Comparison of ENCODE assay signal across 32 cellular contexts in the genomic region with DNA sequence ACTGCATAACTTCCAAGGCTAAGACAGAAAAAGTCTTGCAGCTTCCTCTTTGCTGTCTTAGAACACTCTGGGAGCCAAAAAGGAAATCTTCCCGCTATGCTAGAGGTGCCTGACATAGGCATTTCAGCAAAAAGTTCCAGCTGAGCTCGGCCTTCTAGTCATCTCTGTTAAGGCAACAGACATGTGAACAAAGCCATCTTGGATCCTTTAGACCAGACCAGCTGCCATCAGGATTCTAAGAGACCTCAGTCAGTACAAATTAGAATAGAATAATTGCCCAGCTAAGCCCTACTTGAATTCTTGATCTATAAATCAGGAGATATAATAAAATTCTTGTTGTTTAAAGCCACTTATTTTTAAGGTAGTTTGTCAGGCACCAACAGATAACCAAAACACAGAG. TPM values are rescaled to one million over a fixed set of nuclear protein-coding genes. Genes with fewer than 3 reads are reported as not detected.
"Had no signal": no experiment of that assay in that cellular context is flagged by ENCODE, and none has a peak within 500 bp of the region (broad histone marks: within the 10 kb centered on the region; RNA-seq: fewer than 3 reads in every experiment).

No MANE protein-coding gene starts in this region.

- H3K9me3 ChIP-seq: breast epithelium, gastrocnemius medialis, upper lobe of left lung had no signal

- H3K27ac ChIP-seq: breast epithelium, gastrocnemius medialis, WERI-Rb-1 had no signal

- H3K36me3 ChIP-seq: breast epithelium, gastrocnemius medialis, upper lobe of left lung, WERI-Rb-1 had no signal

- DNase-seq: activated CD4-positive, alpha-beta T cell treated with anti-CD3 and anti-CD28 coated beads for 48 hours; activated CD4-positive, alpha-beta T cell treated with anti-CD3 and anti-CD28 coated beads, Interleukin-2, amount 50 U/mL, for 48 hours; activated CD8-positive, alpha-beta memory T cell treated with anti-CD3 and anti-CD28 coated beads for 24 hours; activated effector memory CD4-positive, alpha-beta T cell treated with anti-CD3 and anti-CD28 coated beads, Interleukin-2, amount 50 U/mL, for 16 hours; activated naive CD4-positive, alpha-beta T cell treated with anti-CD3 and anti-CD28 coated beads for 36 hours; activated naive CD8-positive, alpha-beta T cell treated with anti-CD3 and anti-CD28 coated beads, Interleukin-2, amount 10 ng/mL, durations not matched to agents 7 days and 5 days; amniotic stem cell; central memory CD4-positive, alpha-beta T cell; endodermal cell; gastrocnemius medialis; glutamatergic neuron; left ventricle myocardium superior; mammary epithelial cell; midbrain; natural killer cell; posterior cingulate gyrus; small intestine; stimulated activated CD4-positive, alpha-beta T cell treated with anti-CD3 and anti-CD28 coated beads, Interleukin-1b, Interleukin-23, amount 100 ng/mL, for 48 hours; stimulated activated CD4-positive, alpha-beta T cell treated with anti-CD3 and anti-CD28 coated beads, Interleukin-4, amount 100 ng/mL, for 4 hours; stimulated activated CD8-positive, alpha-beta memory T cell treated with anti-CD3 and anti-CD28 coated beads, Interleukin-4, amount 100 ng/mL, for 48 hours; stimulated activated naive CD8-positive, alpha-beta T cell treated with anti-CD3 and anti-CD28 coated beads, Interleukin-15, amount 100 ng/mL, for 72 hours; substantia nigra; T-helper 17 cell; T1000; upper lobe of left lung; WERI-Rb-1 had no signal

- H3K4me3 ChIP-seq: breast epithelium, gastrocnemius medialis, upper lobe of left lung had no signal

- H3K4me1 ChIP-seq: breast epithelium had no signal

- H3K27me3 ChIP-seq: breast epithelium, gastrocnemius medialis, upper lobe of left lung had no signal

- ATAC-seq: activated CD4-positive, CD25-positive, alpha-beta regulatory T cell treated with anti-CD3 and anti-CD28 coated beads, Interleukin-2, amount 50 U/mL, for 24 hours; esophagus mucosa; gastrocnemius medialis; left ventricle myocardium superior; natural killer cell; sciatic nerve; stimulated activated memory B cell treated with anti-CD40 and anti-IgM and Interleukin-4, amounts not matched to agents 10 μg/mL and 1 μg/mL and 100 μg/mL, for 72 hours; stimulated activated naive CD8-positive, alpha-beta T cell treated with anti-CD3 and anti-CD28 coated beads, Interleukin-15, amount 100 ng/mL, for 72 hours; T-helper 17 cell had no signal

- FAIRE-seq: islet of Langerhans, small intestine had no signal

RNA-seq across cellular contexts. Expression of a gene that starts 16.3 kb away (rescaled TPM):
- total RNA-seq: natural killer cell, T-helper 17 cell had no signal
